ENCODE assay signal across 14 cellular contexts in the genomic region with DNA sequence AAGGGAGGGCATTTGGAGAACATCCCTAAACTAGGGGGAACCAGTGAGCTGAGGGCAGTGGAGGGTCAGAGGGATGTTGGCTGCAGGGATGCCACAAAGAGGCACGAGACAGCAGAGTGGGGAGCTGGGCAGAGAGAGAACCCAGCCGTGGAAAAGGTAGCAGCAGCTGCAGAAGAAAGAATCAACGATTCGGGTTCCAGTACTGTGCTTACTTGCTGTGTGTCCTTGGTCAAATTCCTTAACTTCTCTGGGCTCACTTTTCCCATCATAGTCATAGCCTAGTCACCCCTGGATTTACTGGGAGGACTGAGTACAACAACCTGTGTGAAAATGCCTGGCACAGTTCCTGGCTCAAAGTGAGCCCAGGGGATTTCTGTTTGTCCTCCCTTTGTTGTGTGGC. TPM values are rescaled to one million over a fixed set of nuclear protein-coding genes. Genes with fewer than 3 reads are reported as not detected.
DNase-seq lines count a peak whose midpoint lies in the region; ATAC-seq and TF ChIP-seq lines count a peak whose summit lies in the region.
"Had no signal": no experiment of that assay in that cellular context is flagged by ENCODE, and none has a peak within 500 bp of the region (broad histone marks: within the 10 kb centered on the region; RNA-seq: fewer than 3 reads in every experiment).

No MANE protein-coding gene starts in this region.

- H4K91ac ChIP-seq in IMR-90 (ENCODE audit: insufficient read depth, low read depth, low read length) = no peak overlapping the region

- H3K36me3 ChIP-seq in IMR-90 (ENCODE audit: control insufficient read depth, insufficient read depth, low read length) (no peaks in the 10 kb centered on the region), brain microvascular endothelial cell (replicated peaks) (no peaks in the 10 kb centered on the region), PC-3 (ENCODE audit: low read depth, low read length) (peaks cover 2% of the 10 kb centered on the region; the same call in 1 of the 2 replicates)

- WGBS in IMR-90 (ENCODE audit: extremely low coverage in 2 of 2, insufficient read length in 1 of 2), 2 experiments = no CpG with 5 or more reads among the region's 4 CpGs

- no peak overlapping the region for H3K27ac ChIP-seq in IMR-90 (ENCODE audit: insufficient read depth, low read length)
- H3K27ac ChIP-seq in brain microvascular endothelial cell = no peak overlapping the region
- no peak overlapping the region for H3K27ac ChIP-seq in foreskin keratinocyte
- no peak overlapping the region for H3K27ac ChIP-seq in PC-3 (ENCODE audit: low read length)
- H3K27ac ChIP-seq: A549, KMS-11 had no signal

- TF ChIP-seq POLR2A in IMR-90 (IDR thresholded peaks at IDR 0.05; ENCODE audit: low read depth, low read length) = no peak

- in situ Hi-C loops in IMR-90 (cut with MboI; ENCODE audit: low sequenced_read_pairs) (loop anchor here (5.0 to 25.0 kb wide), 5 partner anchors 76 to 846 kb away; no protein-coding TSS in a partner anchor), brain microvascular endothelial cell (cut with HindIII; ENCODE audit: low pct_ligation_motif_present, low sequenced_read_pairs) (loop anchor here (25.0 kb wide), 1 partner anchor 246 kb away; no protein-coding TSS in a partner anchor)

- H2BK20ac ChIP-seq in IMR-90 (ENCODE audit: low read depth, low read length) = no peak overlapping the region

- intact Hi-C loops in IMR-90 (cut with micrococcal nuclease) = no loop called here
- intact Hi-C loops in PC-3 (cut with micrococcal nuclease) = loop anchor here (5.0 to 10.0 kb wide), 2 partner anchors 376 to 1691 kb away; no protein-coding TSS in a partner anchor

- no peak overlapping the region for H2AFZ ChIP-seq in IMR-90 (replicated peaks; ENCODE audit: low read length, poor library complexity)
- H2AFZ ChIP-seq in PC-3 (ENCODE audit: low read length) = no peak overlapping the region

- H3K4me2 ChIP-seq in IMR-90 (ENCODE audit: low read depth, low read length) = no peak overlapping the region
- no peak overlapping the region for H3K4me2 ChIP-seq in PC-3 (ENCODE audit: low read length)
- H3K4me2 ChIP-seq: KMS-11 had no signal

- BruUV-seq in IMR-90 (replicated peaks; lab: Mats Ljungman, UMichigan) = no TSS peak
- BruUV-seq in PC-3 (replicated peaks; lab: Mats Ljungman, UMichigan) = no TSS peak

- peaks cover 4% of the 10 kb centered on the region for H3K27me3 ChIP-seq in IMR-90 (ENCODE audit: control insufficient read depth, insufficient read depth, low read length)
- H3K27me3 ChIP-seq in brain microvascular endothelial cell (replicated peaks) = no peaks in the 10 kb centered on the region
- H3K27me3 ChIP-seq in foreskin keratinocyte = no peaks in the 10 kb centered on the region
- no peaks in the 10 kb centered on the region for H3K27me3 ChIP-seq in PC-3 (ENCODE audit: low read length)

- no peak overlapping the region for H2AK9ac ChIP-seq in IMR-90 (replicated peaks; ENCODE audit: low read depth, low read length, poor library complexity)

- ATAC-seq in IMR-90 (ENCODE audit: low read depth) (no peak), foreskin keratinocyte (no peak), PC-3 (no peak)
- ATAC-seq: CD8-positive, alpha-beta T cell had no signal

- no peak overlapping the region for H4K8ac ChIP-seq in IMR-90 (ENCODE audit: low read depth in 2 of 2, low read length in 2 of 2)

- H2BK5ac ChIP-seq in IMR-90 (ENCODE audit: low read depth, low read length, poor library complexity, severe bottlenecking) = no peak overlapping the region

- peaks cover 8% of the 10 kb centered on the region; the same call in 1 of the 2 replicates for H3K9me1 ChIP-seq in IMR-90 (ENCODE audit: insufficient read depth, low read length)

- no peak for TF ChIP-seq CTCF in IMR-90 (conservative IDR thresholded peaks at IDR 0.05; ENCODE audit: low read depth, low read length)
- TF ChIP-seq CTCF in brain microvascular endothelial cell (IDR thresholded peaks at IDR 0.05; ENCODE audit: low read depth, low read length, missing control alignments) = peak; percentile 12
- peak; percentile 10 for TF ChIP-seq CTCF in foreskin keratinocyte (conservative IDR thresholded peaks at IDR 0.05)
- no peak for TF ChIP-seq CTCF in PC-3 (conservative IDR thresholded peaks at IDR 0.05; ENCODE audit: low read depth, low read length)

- no peaks in the 10 kb centered on the region for H3F3A ChIP-seq in PC-3 (ENCODE audit: low read length, unreplicated experiment)

- no peak overlapping the region for H3K4ac ChIP-seq in IMR-90 (ENCODE audit: low read depth, low read length)

- H3K56ac ChIP-seq in IMR-90 (ENCODE audit: extremely low read depth, insufficient read depth, low read length) = no peak overlapping the region

- H2BK120ac ChIP-seq in IMR-90 (ENCODE audit: low read depth, low read length) = no peak overlapping the region

- H4K20me1 ChIP-seq in IMR-90 (ENCODE audit: insufficient read depth, low read length) (no peaks in the 10 kb centered on the region), PC-3 (ENCODE audit: low read length) (no peaks in the 10 kb centered on the region)

- CTCF ChIA-PET in IMR-90 (lab: Yijun Ruan, JAX) = interaction anchor here (0.6 to 2.9 kb wide), 3 partner anchors 35 to 236 kb away, joined by 3 to 25 read pairs (median 4); no protein-coding TSS in a partner anchor
- CTCF ChIA-PET in PC-3 (lab: Charles Lee) = no interaction called here

- H3K18ac ChIP-seq in IMR-90 (ENCODE audit: low read depth, low read length) = no peak overlapping the region

- no peak for TF ChIP-seq RAD21 in IMR-90 (IDR thresholded peaks at IDR 0.05; ENCODE audit: low read length)

- H3K9me3 ChIP-seq in IMR-90 (ENCODE audit: control insufficient read depth, insufficient read depth, low read length) (no peaks in the 10 kb centered on the region), PC-3 (ENCODE audit: low read length) (no peaks in the 10 kb centered on the region)
- H3K9me3 ChIP-seq: A549 had no signal

- no peak overlapping the region for H2BK15ac ChIP-seq in IMR-90 (ENCODE audit: low read depth, low read length)

- H2AK5ac ChIP-seq in IMR-90 (ENCODE audit: low read depth, low read length) = 0 out of 2 replicates have a peak overlapping the region, but pooled peaks have one; percentile 20

- no peak overlapping the region for H3K14ac ChIP-seq in IMR-90 (replicated peaks; ENCODE audit: low read depth, low read length)

- H3K79me1 ChIP-seq in IMR-90 (ENCODE audit: low read depth in 1 of 2, low read length in 2 of 2) = no peaks in the 10 kb centered on the region

- H3K9me2 ChIP-seq in PC-3 (replicated peaks; ENCODE audit: low read length) = no peaks in the 10 kb centered on the region

- no peak overlapping the region for H3K9ac ChIP-seq in IMR-90 (ENCODE audit: low read depth, low read length)
- H3K9ac ChIP-seq in PC-3 (ENCODE audit: low read length) = no peak overlapping the region
- H3K9ac ChIP-seq: KMS-11 had no signal

- H4K5ac ChIP-seq in IMR-90 (ENCODE audit: low read depth, low read length) = no peak overlapping the region

- no peak overlapping the region for H3K23ac ChIP-seq in IMR-90 (ENCODE audit: low read depth, low read length)

- POLR2A ChIA-PET in IMR-90 (lab: Charles Lee; ENCODE audit: unreplicated experiment) = no interaction called here
- POLR2A ChIA-PET in PC-3 (lab: Charles Lee; ENCODE audit: unreplicated experiment) = no interaction called here

- dilution Hi-C loops in IMR-90 (cut with HindIII; ENCODE audit: low sequenced_read_pairs, unreplicated experiment) = no loop called here

- H3K4me1 ChIP-seq in IMR-90 (ENCODE audit: control insufficient read depth, insufficient read depth, low read length) (peaks cover 8% of the 10 kb centered on the region), foreskin keratinocyte (peaks cover 11% of the 10 kb centered on the region), PC-3 (ENCODE audit: insufficient read depth, low read length) (peaks cover 10% of the 10 kb centered on the region)

- no peak for DNase-seq in IMR-90
- no peak for DNase-seq in brain microvascular endothelial cell
- DNase-seq in foreskin keratinocyte = no peak
- no peak for DNase-seq in middle frontal gyrus (ENCODE audit: extremely low spot score, low spot score)
- no peak for DNase-seq in PC-3
- DNase-seq in GM19238 (ENCODE audit: insufficient read length, low spot score) = no peak
- DNase-seq: CD8-positive, alpha-beta T cell; COR-L47; DND-41; GDM1 had no signal

- H3K4me3 ChIP-seq in IMR-90 (ENCODE audit: insufficient read depth, low read depth, low read length) = no peak overlapping the region
- no peak overlapping the region for H3K4me3 ChIP-seq in brain microvascular endothelial cell (ENCODE audit: low read depth, low read length)
- H3K4me3 ChIP-seq in PC-3 (ENCODE audit: low read length) = no peak overlapping the region
- H3K4me3 ChIP-seq: A549 had no signal

- no peaks in the 10 kb centered on the region for H3K79me2 ChIP-seq in PC-3 (ENCODE audit: low read length)

TF ChIP-seq in IMR-90, 13 proteins besides CTCF, POLR2A, EP300 and RAD21 (continues in another document):
- TF ChIP-seq MXI1 (IDR thresholded peaks at IDR 0.05; ENCODE audit: borderline replicate concordance, low read depth, low read length) (no peak), BHLHE40 (IDR thresholded peaks at IDR 0.05; ENCODE audit: low read depth, low read length) (no peak), FOS (IDR thresholded peaks at IDR 0.05; ENCODE audit: low read depth, low read length) (no peak), SMC3 (IDR thresholded peaks at IDR 0.05; ENCODE audit: low read depth, low read length) (no peak), CHD1 (IDR thresholded peaks at IDR 0.05; ENCODE audit: low read depth, low read length) (no peak)
- TF ChIP-seq, protein P1, sequence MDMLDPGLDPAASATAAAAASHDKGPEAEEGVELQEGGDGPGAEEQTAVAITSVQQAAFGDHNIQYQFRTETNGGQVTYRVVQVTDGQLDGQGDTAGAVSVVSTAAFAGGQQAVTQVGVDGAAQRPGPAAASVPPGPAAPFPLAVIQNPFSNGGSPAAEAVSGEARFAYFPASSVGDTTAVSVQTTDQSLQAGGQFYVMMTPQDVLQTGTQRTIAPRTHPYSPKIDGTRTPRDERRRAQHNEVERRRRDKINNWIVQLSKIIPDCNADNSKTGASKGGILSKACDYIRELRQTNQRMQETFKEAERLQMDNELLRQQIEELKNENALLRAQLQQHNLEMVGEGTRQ (IDR thresholded peaks at IDR 0.05; ENCODE audit: low read depth, low read length) = no peak

RNA-seq across cellular contexts. Expression of gene MMP2, which starts 12.8 kb away (rescaled TPM):
- total RNA-seq in IMR-90 (2012; rRNA removed) (164 and 240 TPM in 2 replicates), foreskin keratinocyte (52.9 and 95.7 TPM in 2 replicates), PC-3 (2014; rRNA removed) (0.75 TPM in 1 of 2 replicates, not detected in the other)
- polyA plus RNA-seq in IMR-90 (2012; rRNA removed) (567 and 574 TPM in 2 replicates), foreskin keratinocyte (46.8 and 88.3 TPM in 2 replicates)
- polyA plus RNA-seq in IMR-90 (2012; cell fraction: cytosol; rRNA removed) = 665 and 744 TPM in 2 replicates
- 209 and 252 TPM in 2 replicates for polyA plus RNA-seq in IMR-90 (2012; cell fraction: nucleus; rRNA removed; ENCODE audit: low replicate concordance)
- total RNA-seq: CD8-positive, alpha-beta T cell had no signal
- polyA plus RNA-seq: CD14-positive monocyte, IgD-negative memory B cell had no signal

RNA-seq across cellular contexts. Expression of gene LPCAT2, which starts 42.7 kb away (rescaled TPM):
- 8.6 and 15.6 TPM in 2 replicates for total RNA-seq in IMR-90 (2012; rRNA removed)
- 6.0 and 8.7 TPM in 2 replicates for polyA plus RNA-seq in IMR-90 (2012; rRNA removed)
- polyA plus RNA-seq in IMR-90 (2012; cell fraction: cytosol; rRNA removed) = 3.1 and 7.7 TPM in 2 replicates
- polyA plus RNA-seq in IMR-90 (2012; cell fraction: nucleus; rRNA removed; ENCODE audit: low replicate concordance) = 16.6 and 16.7 TPM in 2 replicates
- total RNA-seq in foreskin keratinocyte = 30.0 and 32.5 TPM in 2 replicates
- 11.8 and 15.1 TPM in 2 replicates for polyA plus RNA-seq in foreskin keratinocyte
- 8.0 and 15.0 TPM in 2 replicates for total RNA-seq in PC-3 (2014; rRNA removed)
- total RNA-seq: CD8-positive, alpha-beta T cell had no signal
- polyA plus RNA-seq: IgD-negative memory B cell had no signal

Comparison
In these comparisons a context has a peak if more than half of its experiments do, and no peak if none do; other contexts are left out.
1. CTCF ChIP-seq: peak in brain microvascular endothelial cell (single experiment) and foreskin keratinocyte (single experiment); none in IMR-90 (single experiment) and PC-3 (single experiment).
2. RNA of gene MMP2, which starts 12.8 kb away (total RNA-seq): 164 to 240 TPM in IMR-90 and 52.9 to 95.7 TPM in foreskin keratinocyte; 0.75 TPM in PC-3; every median in the first group is over 10 times any median in the second.